ENCODE assay signal across 1 cellular context in genomic region chr5:131221888-131222287, GRCh38.
TF ChIP-seq lines count a peak whose summit lies in the region.

No MANE protein-coding gene starts in this region.

TF ChIP-seq in K562, 482 proteins besides CTCF, POLR2A, EP300 and RAD21:
- TF ChIP-seq JUND (IDR thresholded peaks at IDR 0.05; ENCODE audit: borderline replicate concordance, low read depth, low read length): no peak
- 0 out of 3 replicates have a peak, but pooled peaks have one; percentile 28 for TF ChIP-seq JUND (tag; IDR thresholded peaks at IDR 0.05; ENCODE audit: borderline replicate concordance, low read depth, low read length)
- peak; percentile 74 for TF ChIP-seq ATF3 (IDR thresholded peaks at IDR 0.05)
- no peak for TF ChIP-seq ATF3 (CRISPR knock-in tag; conservative IDR thresholded peaks at IDR 0.05)
- TF ChIP-seq ATF4 (CRISPR knock-in tag; IDR thresholded peaks at IDR 0.05): no peak
- TF ChIP-seq FOSL1 (tag; conservative IDR thresholded peaks at IDR 0.05): peak; percentile 46
